8 cellular contexts compared by ENCODE assay signal in the genomic region with DNA sequence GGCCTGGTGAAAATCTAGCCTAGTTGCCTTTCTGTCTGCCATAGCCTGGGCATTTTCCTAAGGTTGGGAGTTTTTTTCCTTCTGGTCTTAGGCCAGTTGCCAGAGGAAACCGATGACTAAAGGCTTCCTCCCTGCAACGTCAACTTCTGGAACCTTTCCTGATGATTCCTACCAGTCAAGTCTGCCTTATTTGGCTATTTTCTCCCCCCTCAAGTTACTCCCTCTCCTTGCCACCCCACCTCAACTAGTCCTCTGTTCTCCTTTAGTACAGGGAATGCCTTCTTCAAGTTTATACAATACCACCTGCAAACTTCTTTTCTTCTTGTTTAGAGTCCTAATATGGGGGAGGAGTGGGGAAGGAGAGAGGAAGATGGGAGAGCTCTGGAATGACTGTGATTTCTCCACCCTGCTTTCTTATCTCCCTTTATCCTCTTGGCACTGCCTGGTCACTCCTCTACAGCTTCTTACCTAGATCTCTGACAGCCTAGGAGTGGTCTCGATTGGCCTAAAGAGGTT. TPM values are rescaled to one million over a fixed set of nuclear protein-coding genes. Genes with fewer than 3 reads are reported as not detected.
DNase-seq lines count a peak whose midpoint lies in the region; ATAC-seq and TF ChIP-seq lines count a peak whose summit lies in the region.

No MANE protein-coding gene starts in this region.

- no peak overlapping the region for H2BK15ac ChIP-seq in neuronal stem cell (ENCODE audit: low read length)

- H4K8ac ChIP-seq in neuronal stem cell (ENCODE audit: low read depth, low read length), result no peak overlapping the region

- H3K18ac ChIP-seq in neuronal stem cell (ENCODE audit: low read length), result no peak overlapping the region

- no peaks in the 10 kb centered on the region for H3K9me3 ChIP-seq in adrenal gland (replicated peaks in 1 of 3)
- no peaks in the 10 kb centered on the region for H3K9me3 ChIP-seq in subcutaneous abdominal adipose tissue (ENCODE audit: control insufficient read depth in 5 of 5, low read length in 5 of 5)
- no peaks in the 10 kb centered on the region for H3K9me3 ChIP-seq in neuronal stem cell (replicated peaks in 1 of 2; ENCODE audit: control insufficient read depth in 2 of 2, insufficient read depth in 1 of 2, low read depth in 1 of 2, low read length in 2 of 2)

- no peak overlapping the region for H2AFZ ChIP-seq in neuronal stem cell (ENCODE audit: low read length)

- H2BK12ac ChIP-seq in neuronal stem cell (ENCODE audit: low read length), result no peak overlapping the region

- H3K4me3 ChIP-seq in adrenal gland (no peak overlapping the region), subcutaneous abdominal adipose tissue (ENCODE audit: low read depth in 1 of 5, low read length in 5 of 5) (peak overlapping the region in 2 of 5 donors; percentile 15 to 28), neuronal stem cell (ENCODE audit: low read length in 2 of 2) (no peak overlapping the region)

- peaks cover 25 to 79% of the 10 kb centered on the region in 2 donors for H3K4me1 ChIP-seq in adrenal gland (replicated peaks in 1 of 2)
- peaks cover 8 to 81% (median 68%) of the 10 kb centered on the region in 5 donors for H3K4me1 ChIP-seq in subcutaneous abdominal adipose tissue (ENCODE audit: control insufficient read depth in 5 of 5, insufficient read depth in 5 of 5, low read length in 5 of 5)
- H3K4me1 ChIP-seq in neuronal stem cell (ENCODE audit: control insufficient read depth in 2 of 2, insufficient read depth in 1 of 2, low read depth in 1 of 2, low read length in 2 of 2), result no peaks in the 10 kb centered on the region

- TF ChIP-seq CTCF in adrenal gland (IDR thresholded peaks at IDR 0.05), result no peak

- H3K27me3 ChIP-seq in adrenal gland, result no peaks in the 10 kb centered on the region
- H3K27me3 ChIP-seq in subcutaneous abdominal adipose tissue (ENCODE audit: control insufficient read depth in 5 of 5, insufficient read depth in 4 of 5, low read length in 5 of 5), result peaks cover 0 to 4% (median 0%) of the 10 kb centered on the region in 5 donors
- H3K27me3 ChIP-seq in neuronal stem cell (ENCODE audit: control insufficient read depth in 3 of 3, insufficient read depth in 3 of 3, low read depth in 1 of 3, low read length in 3 of 3), result no peaks in the 10 kb centered on the region

- 20 to 32% (median 25%) methylated on average over 3 of the region's 3 CpGs for WGBS in adrenal gland, 4 donors
- WGBS in neuronal stem cell (ENCODE audit: extremely low coverage in 2 of 2, insufficient read length in 2 of 2, insufficient replicate concordance in 1 of 2), 2 donors, result no CpG with 5 or more reads among the region's 3 CpGs

- no peak overlapping the region for H3K4me2 ChIP-seq in neuronal stem cell (ENCODE audit: insufficient read depth, low read length, poor library complexity, severe bottlenecking)

- H2AK5ac ChIP-seq in neuronal stem cell (ENCODE audit: low read depth, low read length), result no peak overlapping the region

- DNase-seq in HT-29 (ENCODE audit: low spot score) (peak; percentile 54), adrenal gland (peak; percentile 49 to 75 (median 67)), hepatic stellate cell (ENCODE audit: low spot score) (peak; percentile 42), neuronal stem cell (ENCODE audit: low spot score) (no peak)

- H3K23ac ChIP-seq in neuronal stem cell (ENCODE audit: low read depth, low read length, poor library complexity), result no peak overlapping the region

- H3K36me3 ChIP-seq in adrenal gland (replicated peaks in 1 of 2) (no peaks in the 10 kb centered on the region), subcutaneous abdominal adipose tissue (ENCODE audit: control insufficient read depth in 5 of 5, insufficient read depth in 5 of 5, low read length in 5 of 5) (peaks cover 0 to 3% (median 0%) of the 10 kb centered on the region in 5 donors), neuronal stem cell (replicated peaks in 1 of 2; ENCODE audit: control insufficient read depth in 2 of 2, insufficient read depth in 2 of 2, low read length in 2 of 2) (peaks cover 0 to 5% of the 10 kb centered on the region in 2 donors)

- H2BK120ac ChIP-seq in neuronal stem cell (ENCODE audit: low read depth, low read length), result no peak overlapping the region

- H3K9ac ChIP-seq in subcutaneous abdominal adipose tissue (ENCODE audit: low read length in 5 of 5) (peak overlapping the region in 4 of 5 donors; percentile 51 to 72 (median 58)), neuronal stem cell (ENCODE audit: low read depth, low read length, poor library complexity) (no peak overlapping the region)

- no peak for TF ChIP-seq POLR2A in adrenal gland (IDR thresholded peaks at IDR 0.05)

- H2BK5ac ChIP-seq in neuronal stem cell (ENCODE audit: low read length), result no peak overlapping the region

- H4K91ac ChIP-seq in neuronal stem cell (ENCODE audit: low read depth, low read length, poor library complexity), result no peak overlapping the region

- no peak for ATAC-seq in HG03342 (IDR thresholded peaks at IDR 0.05; ENCODE audit: unreplicated experiment)
- no peak for ATAC-seq in HG03108 (IDR thresholded peaks at IDR 0.05; ENCODE audit: unreplicated experiment)
- no peak for ATAC-seq in GM21717 (IDR thresholded peaks at IDR 0.05; ENCODE audit: unreplicated experiment)

- no peak overlapping the region for H3K4ac ChIP-seq in neuronal stem cell (ENCODE audit: low read length)

- H3K27ac ChIP-seq in adrenal gland (peak overlapping the region; percentile 60 to 86 (median 74)), subcutaneous abdominal adipose tissue (ENCODE audit: low read depth, low read length) (peak overlapping the region; percentile 93), neuronal stem cell (replicated peaks; ENCODE audit: low read length) (no peak overlapping the region)

- intact Hi-C loops in adrenal gland (cut with DNase I), result no loop called here

- peaks cover 3% of the 10 kb centered on the region for H3K79me1 ChIP-seq in neuronal stem cell (ENCODE audit: low read depth, low read length)

- H3K14ac ChIP-seq in neuronal stem cell (ENCODE audit: low read length), result no peak overlapping the region

RNA-seq across cellular contexts. Expression of a gene that starts 10.6 kb away (rescaled TPM):
- total RNA-seq in HT-29 (2014; rRNA removed; shearing (Covaris generic)), result 108 and 120 TPM in 2 replicates
- 100 to 1,000 TPM; 119 to 244 (median 193) TPM for total RNA-seq in adrenal gland
- 100 to 1,000 TPM in 2 of 3 donors, 10 to 100 TPM in 1; 81.7 to 197 (median 119) TPM for polyA plus RNA-seq in adrenal gland
- polyA plus RNA-seq in neuronal stem cell (2013, experiment 1 of 2), result 96.0 TPM
- polyA plus RNA-seq in neuronal stem cell (2013, experiment 2 of 2), result 95.2 TPM
